Comparison of ENCODE assay signal across 21 cellular contexts in the genomic region with DNA sequence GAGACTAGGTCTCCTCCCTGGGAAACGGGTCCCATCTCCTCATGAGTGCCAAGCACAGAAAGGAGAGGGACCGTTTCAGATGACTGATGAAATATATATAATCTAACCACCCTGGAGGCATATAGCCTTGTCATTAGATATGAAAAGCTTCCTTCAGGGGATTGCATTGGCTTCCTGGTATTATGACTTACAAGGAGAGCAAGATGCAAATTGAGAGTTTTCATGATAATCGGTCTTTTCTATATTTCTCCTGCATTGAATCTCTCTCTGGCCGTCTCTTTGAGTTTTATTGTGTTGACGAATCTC.
"Had no signal": no experiment of that assay in that cellular context is flagged by ENCODE, and none has a peak within 500 bp of the region (broad histone marks: within the 10 kb centered on the region; RNA-seq: fewer than 3 reads in every experiment).

No MANE protein-coding gene starts in this region.

- H3K27me3 Mint-ChIP-seq: activated CD4-positive, alpha-beta memory T cell treated with anti-CD3 and anti-CD28 coated beads, Interleukin-2, amount 10 ng/mL, durations not matched to agents 7 days and 5 days; T-helper 17 cell had no signal

- H3K4me1 ChIP-seq: body of pancreas, lower lobe of right lung, pancreas, psoas muscle, right atrium auricular region had no signal

- H3K27ac ChIP-seq: body of pancreas, lower lobe of right lung, neutrophil, pancreas, psoas muscle, right atrium auricular region had no signal

- ATAC-seq: activated T-cell treated with anti-CD3 and anti-CD28 coated beads, Interleukin-2, amount 50 U/mL, for 72 hours; body of pancreas; left lobe of liver; mucosa of descending colon; pancreas; psoas muscle; stimulated activated naive CD8-positive, alpha-beta T cell treated with anti-CD3 and anti-CD28 coated beads, Interleukin-15, Interleukin-2, amounts not matched to agents 100 U/mL and 50 U/mL, for 24 hours; T-helper 17 cell had no signal

- H3K4me3 Mint-ChIP-seq: activated CD4-positive, alpha-beta memory T cell treated with anti-CD3 and anti-CD28 coated beads, Interleukin-2, amount 10 ng/mL, durations not matched to agents 7 days and 5 days; activated T-cell treated with anti-CD3 and anti-CD28 coated beads, Interleukin-2, amount 50 U/mL, for 72 hours; naive B cell; T-helper 17 cell had no signal

- H3K36me3 ChIP-seq: lower lobe of right lung, neutrophil, pancreas, right atrium auricular region had no signal

- H3K4me3 ChIP-seq: body of pancreas, lower lobe of right lung, mucosa of descending colon, pancreas, psoas muscle, right atrium auricular region had no signal

- H3K27me3 ChIP-seq: body of pancreas, neutrophil, pancreas, right atrium auricular region had no signal

- H3K27ac Mint-ChIP-seq: activated CD4-positive, alpha-beta memory T cell treated with anti-CD3 and anti-CD28 coated beads, Interleukin-2, amount 10 ng/mL, durations not matched to agents 7 days and 5 days; activated T-cell treated with anti-CD3 and anti-CD28 coated beads, Interleukin-2, amount 50 U/mL, for 72 hours; naive B cell; T-helper 17 cell had no signal

- H3K4me1 Mint-ChIP-seq: activated CD4-positive, alpha-beta memory T cell treated with anti-CD3 and anti-CD28 coated beads, Interleukin-2, amount 10 ng/mL, durations not matched to agents 7 days and 5 days; T-helper 17 cell had no signal

- H3K9me3 ChIP-seq: body of pancreas, lower lobe of right lung, mucosa of descending colon, neutrophil, pancreas, psoas muscle, right atrium auricular region had no signal

- H3K9me3 Mint-ChIP-seq: activated T-cell treated with anti-CD3 and anti-CD28 coated beads, Interleukin-2, amount 50 U/mL, for 72 hours had no signal

- DNase-seq: activated CD4-positive, alpha-beta memory T cell treated with anti-CD3 and anti-CD28 coated beads, Interleukin-2, amount 10 ng/mL, durations not matched to agents 7 days and 5 days; activated CD4-positive, alpha-beta T cell treated with anti-CD3 and anti-CD28 coated beads for 48 hours; activated CD4-positive, CD25-positive, alpha-beta regulatory T cell; activated gamma-delta T cell; activated naive CD4-positive, alpha-beta T cell treated with anti-CD3 and anti-CD28 coated beads, Interleukin-2, amount 50 U/mL, for 16 hours; activated T-cell treated with anti-CD3 and anti-CD28 coated beads, Interleukin-2, amount 50 U/mL, for 72 hours; body of pancreas; erythroblast; foreskin fibroblast; lower lobe of right lung; mesendoderm; mucosa of descending colon; naive B cell; pancreas; psoas muscle; stimulated activated CD4-positive, alpha-beta T cell treated with anti-CD3 and anti-CD28 coated beads, Interleukin-4, amount 100 ng/mL, for 4 hours; stimulated activated naive CD8-positive, alpha-beta T cell treated with anti-CD3 and anti-CD28 coated beads, Interleukin-15, Interleukin-2, amounts not matched to agents 100 U/mL and 50 U/mL, for 24 hours; T-helper 17 cell had no signal
